Comparison of ENCODE assay signal across 9 cellular contexts in the genomic region with DNA sequence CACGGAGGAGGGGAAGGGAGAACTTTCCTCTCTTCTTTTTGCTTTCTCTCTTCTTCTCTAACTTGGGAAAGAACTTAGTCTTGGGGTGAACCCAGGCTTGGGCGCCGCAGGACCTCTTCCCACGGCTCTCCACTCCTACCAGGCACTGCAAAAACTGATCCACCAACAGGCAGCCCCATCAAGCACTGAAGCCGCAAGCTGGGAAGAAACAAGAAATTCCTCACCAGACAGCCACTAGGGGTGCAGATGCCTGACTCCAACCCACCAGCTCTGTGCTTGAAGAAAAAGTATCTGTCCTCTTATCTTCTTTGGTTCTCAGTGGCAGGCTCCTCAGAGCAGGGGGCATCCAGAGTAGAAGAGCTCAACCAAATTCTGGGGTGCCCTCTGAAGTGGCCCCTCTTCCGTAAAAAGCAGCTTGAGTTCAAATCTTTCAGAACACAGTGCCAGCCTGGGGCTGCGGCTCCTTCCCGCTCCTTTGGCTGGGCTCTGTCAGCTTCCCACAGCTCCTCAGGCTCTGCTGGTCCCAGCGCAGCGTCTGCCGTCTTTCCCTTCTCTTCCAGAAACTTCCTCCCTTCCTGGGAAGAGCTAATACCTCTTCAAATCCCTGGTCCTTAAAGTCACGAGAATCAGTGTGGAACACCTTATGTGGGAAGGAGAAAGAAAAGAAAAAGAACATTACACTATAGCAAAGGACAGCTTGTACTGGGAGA. TPM values are rescaled to one million over a fixed set of nuclear protein-coding genes. Genes with fewer than 3 reads are reported as not detected.
DNase-seq lines count a peak whose midpoint lies in the region; ATAC-seq and TF ChIP-seq lines count a peak whose summit lies in the region.
"Had no signal": no experiment of that assay in that cellular context is flagged by ENCODE, and none has a peak within 500 bp of the region (broad histone marks: within the 10 kb centered on the region; RNA-seq: fewer than 3 reads in every experiment).

No MANE protein-coding gene starts in this region.

- no peak for TF ChIP-seq POLR2A in gastrocnemius medialis (IDR thresholded peaks at IDR 0.05)

- peaks cover 79% of the 10 kb centered on the region for H3K79me2 ChIP-seq in OCI-LY3 (ENCODE audit: low read length)

- peak; percentile 20 for TF ChIP-seq CTCF in OCI-LY3 (IDR thresholded peaks at IDR 0.05; ENCODE audit: low read depth, low read length)
- peak; percentile 30 for TF ChIP-seq CTCF in endothelial cell (IDR thresholded peaks at IDR 0.05; ENCODE audit: unreplicated experiment)
- TF ChIP-seq CTCF in gastrocnemius medialis (IDR thresholded peaks at IDR 0.05 in 4 of 5, conservative IDR thresholded peaks at IDR 0.05 in 1 of 5): peak in 1 of 5 experiments; percentile 24

- ATAC-seq in gastrocnemius medialis: no peak
- ATAC-seq in GM21529 (IDR thresholded peaks at IDR 0.05; ENCODE audit: unreplicated experiment): no peak
- ATAC-seq in HG03354 (IDR thresholded peaks at IDR 0.05; ENCODE audit: poor library complexity, severe bottlenecking, unreplicated experiment): no peak

- intact Hi-C loops in gastrocnemius medialis (cut with DNase I; ENCODE audit: low total_unique reads): loop anchor here (5.0 kb wide), 2 partner anchors 107 to 167 kb away; no protein-coding TSS in a partner anchor

- no peak overlapping the region for H3K27ac Mint-ChIP-seq in endothelial cell (ENCODE audit: unreplicated experiment)

- peak overlapping the region; percentile 63 for H3K4me3 Mint-ChIP-seq in endothelial cell (ENCODE audit: unreplicated experiment)

- H4K20me1 ChIP-seq in OCI-LY3 (ENCODE audit: insufficient read depth, low read length): peaks cover 45% of the 10 kb centered on the region

- H3K4me1 ChIP-seq in OCI-LY3 (ENCODE audit: low read length): peaks cover 20% of the 10 kb centered on the region
- H3K4me1 ChIP-seq in gastrocnemius medialis: peaks cover 72 to 76% of the 10 kb centered on the region in 2 donors

- H3K27me3 ChIP-seq in OCI-LY3 (ENCODE audit: low read depth, low read length) (no peaks in the 10 kb centered on the region), gastrocnemius medialis (no peaks in the 10 kb centered on the region)

- H3K4me3 ChIP-seq in OCI-LY3 (ENCODE audit: low read length) (no peak overlapping the region), gastrocnemius medialis (peak overlapping the region; percentile 21 to 88 (median 30))

- H3K4me1 Mint-ChIP-seq in endothelial cell (ENCODE audit: unreplicated experiment): peaks cover 40% of the 10 kb centered on the region

- DNase-seq in SKM-1 (lab: John Stamatoyannopoulos, UW; ENCODE audit: unreplicated experiment) (peak; percentile 40), SKM-1 treated with dmso at 0.1 percent for 144 hours (lab: John Stamatoyannopoulos, UW; ENCODE audit: unreplicated experiment) (no peak), endothelial cell (ENCODE audit: low spot score) (peak; percentile 25), gastrocnemius medialis (no peak), H4 (ENCODE audit: low spot score) (no peak)
- DNase-seq: NCI-H1694 had no signal

- no peaks in the 10 kb centered on the region for H3K9me3 Mint-ChIP-seq in endothelial cell (ENCODE audit: unreplicated experiment)

- no peak overlapping the region for H3K27ac ChIP-seq in OCI-LY3 (ENCODE audit: low read length)
- H3K27ac ChIP-seq in gastrocnemius medialis: peak overlapping the region; percentile 92 to 98 (median 97)

- H3K36me3 ChIP-seq in OCI-LY3 (replicated peaks; ENCODE audit: low read depth, low read length) (peaks cover 38% of the 10 kb centered on the region), gastrocnemius medialis (no peaks in the 10 kb centered on the region)

- H3K9ac ChIP-seq in OCI-LY3 (ENCODE audit: low read length): no peak overlapping the region

- H3K36me3 Mint-ChIP-seq in endothelial cell (ENCODE audit: low read depth, unreplicated experiment): peaks cover 15% of the 10 kb centered on the region

- peaks cover 13% of the 10 kb centered on the region for H3K27me3 Mint-ChIP-seq in endothelial cell (ENCODE audit: unreplicated experiment)

- H3K9me3 ChIP-seq in OCI-LY3 (ENCODE audit: insufficient read depth, low read length): no peaks in the 10 kb centered on the region
- H3K9me3 ChIP-seq in gastrocnemius medialis: no peaks in the 10 kb centered on the region

- H2AFZ ChIP-seq in OCI-LY3 (ENCODE audit: low read depth, low read length): no peak overlapping the region

- in situ Hi-C loops in gastrocnemius medialis (cut with MboI; ENCODE audit: low sequenced_read_pairs in 4 of 4): no loop called here

- no peak overlapping the region for H3K4me2 ChIP-seq in OCI-LY3 (ENCODE audit: low read length)

RNA-seq across cellular contexts. Expression of gene SLC41A1, which starts 2.4 kb away (rescaled TPM):
- total RNA-seq in endothelial cell (ENCODE audit: unreplicated experiment): 35.2 TPM
- total RNA-seq in gastrocnemius medialis: 10 to 100 TPM; 21.5 to 39.8 (median 36.8) TPM
- total RNA-seq in H4 (2014; rRNA removed; shearing (Covaris generic)): 8.2 and 15.7 TPM in 2 replicates

RNA-seq across cellular contexts. Expression of gene RAB29, which starts 35.3 kb away (rescaled TPM):
- total RNA-seq in endothelial cell (ENCODE audit: unreplicated experiment): 19.4 TPM
- total RNA-seq in gastrocnemius medialis: 10 to 100 TPM in 3 of 4 donors, 1 to 10 TPM in 1; 8.4 to 13.8 (median 10.7) TPM
- total RNA-seq in H4 (2014; rRNA removed; shearing (Covaris generic)): 15.5 and 15.8 TPM in 2 replicates

RNA-seq across cellular contexts. Expression of gene PM20D1, which starts 39.3 kb away (rescaled TPM):
- total RNA-seq in endothelial cell (ENCODE audit: unreplicated experiment) (not detected), gastrocnemius medialis (not detected)
- total RNA-seq in H4 (2014; rRNA removed; shearing (Covaris generic)): not detected in 2 replicates

Comparison
In these comparisons a context has a peak if more than half of its experiments do, and no peak if none do; other contexts are left out.
1. DNase-seq: peak in SKM-1 (single experiment) and endothelial cell (single experiment); none in SKM-1 treated with dmso at 0.1 percent for 144 hours (single experiment), gastrocnemius medialis (0 of 2) and H4 (single experiment).